In the genomic region with DNA sequence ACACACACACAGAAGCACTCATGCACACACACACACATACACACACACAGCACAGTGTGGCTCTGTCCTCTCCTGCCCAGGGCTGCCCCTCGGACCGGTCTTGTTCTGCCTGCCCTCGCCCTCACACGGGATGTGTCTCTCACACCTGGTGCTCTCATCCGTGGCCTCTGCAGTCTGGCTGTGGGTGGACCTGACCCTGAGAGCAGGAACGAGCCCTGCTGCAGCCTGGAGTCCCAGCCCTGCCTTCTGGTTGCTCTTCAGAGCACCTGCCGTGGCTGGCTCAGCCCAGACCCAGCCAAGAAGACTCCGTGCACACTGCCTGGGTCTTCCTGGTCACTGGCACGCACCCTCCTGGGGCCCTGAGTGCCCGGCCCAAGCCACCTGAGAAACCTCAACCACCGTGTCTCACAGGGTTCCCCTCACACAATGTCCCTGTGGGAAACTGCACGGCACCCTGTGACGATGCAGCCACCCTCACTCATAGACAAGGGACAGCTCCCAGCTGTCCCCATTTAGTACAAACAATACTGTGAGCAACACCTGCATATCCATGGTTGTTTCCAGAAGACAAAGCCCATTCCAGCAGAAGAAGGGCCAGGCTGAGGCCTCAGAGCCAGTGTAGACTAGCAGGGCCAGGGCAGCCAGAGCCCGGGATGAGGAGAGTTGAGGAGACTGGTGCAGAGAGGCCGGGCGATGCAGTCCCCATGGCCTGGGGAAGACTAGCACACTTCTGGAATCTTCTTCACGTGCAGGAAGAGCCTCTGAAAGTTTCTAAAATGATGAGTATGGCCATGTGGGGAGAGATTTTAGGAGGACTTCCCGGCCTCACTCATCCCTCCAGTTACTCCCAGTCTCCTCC, we compare ENCODE assay signal across 18 cellular contexts.
DNase-seq lines count a peak whose midpoint lies in the region; ATAC-seq and TF ChIP-seq lines count a peak whose summit lies in the region.
"Had no signal": no experiment of that assay in that cellular context is flagged by ENCODE, and none has a peak within 500 bp of the region (broad histone marks: within the 10 kb centered on the region; RNA-seq: fewer than 3 reads in every experiment).

No MANE protein-coding gene starts in this region.

- intact Hi-C loops in cardiac septum (cut with DNase I): no loop called here
- intact Hi-C loops in left cardiac atrium (cut with DNase I): no loop called here
- intact Hi-C loops in upper lobe of right lung (cut with DNase I): no loop called here

- H3K4me3 ChIP-seq in upper lobe of right lung: no peak overlapping the region
- H3K4me3 ChIP-seq: coronary artery, GM23338, tibial nerve had no signal

- no peaks in the 10 kb centered on the region for H3K4me1 ChIP-seq in upper lobe of right lung
- H3K4me1 ChIP-seq: tibial nerve had no signal

- ATAC-seq in left cardiac atrium (no peak), upper lobe of right lung (peak; percentile 22), HG02970 (IDR thresholded peaks at IDR 0.05; ENCODE audit: low FRiP score, unreplicated experiment) (no peak)
- ATAC-seq: activated CD8-positive, alpha-beta T cell treated with anti-CD3 and anti-CD28 coated beads, Interleukin-2, amount 10 ng/mL, durations not matched to agents 7 days and 5 days; GM23338 had no signal

- peaks cover 2% of the 10 kb centered on the region for H3K27me3 ChIP-seq in upper lobe of right lung
- H3K27me3 ChIP-seq: tibial nerve had no signal

- peak overlapping the region; percentile 25 for H3K27ac ChIP-seq in cingulate gyrus (ENCODE audit: low read depth, low read length)
- H3K27ac ChIP-seq in upper lobe of right lung: no peak overlapping the region
- H3K27ac ChIP-seq: coronary artery, tibial nerve had no signal

- TF ChIP-seq CTCF in upper lobe of right lung (IDR thresholded peaks at IDR 0.05): no peak

- DNase-seq in cardiac septum (ENCODE audit: low spot score) (peak; percentile 58), left cardiac atrium (no peak), NCI-H2196 treated with DMSO at 0.1 percent for 48 hours (lab: John Stamatoyannopoulos, UW; ENCODE audit: unreplicated experiment) (peak; percentile 72), upper lobe of right lung (no peak), NCI-H1930 (lab: John Stamatoyannopoulos, UW) (no peak), NOMO-1 treated with DMSO at 0.1 percent for 48 hours (lab: John Stamatoyannopoulos, UW; ENCODE audit: unreplicated experiment) (no peak)
- DNase-seq: activated CD4-positive, CD25-positive, alpha-beta regulatory T cell treated with anti-CD3 and anti-CD28 coated beads, Interleukin-2, amount 50 U/mL, for 72 hours; activated CD8-positive, alpha-beta T cell treated with anti-CD3 and anti-CD28 coated beads, Interleukin-2, amount 10 ng/mL, durations not matched to agents 7 days and 5 days; activated naive CD8-positive, alpha-beta T cell treated with anti-CD3 and anti-CD28 coated beads for 36 hours; activated T-cell treated with anti-CD3 and anti-CD28 coated beads, Interleukin-2, amount 50 U/mL, for 48 hours; DMS53; KG1; stimulated activated naive CD4-positive, alpha-beta T cell had no signal

- no peaks in the 10 kb centered on the region for H3K9me3 ChIP-seq in upper lobe of right lung

- H3K36me3 ChIP-seq in upper lobe of right lung: no peaks in the 10 kb centered on the region
- H3K36me3 ChIP-seq: tibial nerve had no signal

Comparison
In these comparisons a context has a peak if more than half of its experiments do, and no peak if none do; other contexts are left out.
1. DNase-seq: peak in cardiac septum (single experiment) and NCI-H2196 treated with DMSO at 0.1 percent for 48 hours (single experiment); none in left cardiac atrium (single experiment), upper lobe of right lung (single experiment), NCI-H1930 (0 of 2) and NOMO-1 treated with DMSO at 0.1 percent for 48 hours (single experiment).